In genomic region chr11:8773916-8774537, GRCh38 we compare ENCODE assay signal across 19 cellular contexts.
DNase-seq lines count a peak whose midpoint lies in the region; ATAC-seq, FAIRE-seq and TF ChIP-seq lines count a peak whose summit lies in the region.
"Had no signal": no experiment of that assay in that cellular context is flagged by ENCODE, and none has a peak within 500 bp of the region (broad histone marks: within the 10 kb centered on the region; RNA-seq: fewer than 3 reads in every experiment).

No MANE protein-coding gene starts in this region.

- no peak for TF ChIP-seq CTCF in heart right ventricle (IDR thresholded peaks at IDR 0.05)
- TF ChIP-seq CTCF in bronchial epithelial cell (IDR thresholded peaks at IDR 0.05; ENCODE audit: insufficient read depth, low read length, severe bottlenecking) = no peak

- H3K4me1 ChIP-seq in heart right ventricle = peaks cover 25 to 94% (median 72%) of the 10 kb centered on the region in 9 donors
- peaks cover 10 to 75% of the 10 kb centered on the region in 2 donors for H3K4me1 ChIP-seq in muscle layer of duodenum (ENCODE audit: control insufficient read depth in 1 of 2, insufficient read depth in 2 of 2, low read length in 2 of 2)
- H3K4me1 ChIP-seq in urinary bladder (ENCODE audit: insufficient read depth) = peaks cover 1% of the 10 kb centered on the region

- peak; percentile 18 for FAIRE-seq in bronchial epithelial cell (lab: Jason Lieb, UNC)
- FAIRE-seq: D721Med, frontal cortex, kidney had no signal

- H3K36me3 ChIP-seq in heart right ventricle = peaks cover 0 to 8% (median 0%) of the 10 kb centered on the region in 9 donors
- H3K36me3 ChIP-seq in bronchial epithelial cell (ENCODE audit: control insufficient read depth, insufficient read depth, low read length) = no peaks in the 10 kb centered on the region
- no peaks in the 10 kb centered on the region for H3K36me3 ChIP-seq in muscle layer of duodenum (ENCODE audit: control insufficient read depth in 1 of 2, insufficient read depth in 2 of 2, low read length in 2 of 2)
- no peaks in the 10 kb centered on the region for H3K36me3 ChIP-seq in urinary bladder (ENCODE audit: insufficient read depth)

- intact Hi-C loops in heart right ventricle (cut with DNase I) = loop anchor here in 2 of 10 donors (5.0 kb wide), 1 partner anchor 33 kb away; no protein-coding TSS in a partner anchor
- intact Hi-C loops in Right ventricle myocardium inferior (cut with DNase I) = loop anchor here (5.0 kb wide), 1 partner anchor 33 kb away; no protein-coding TSS in a partner anchor

- WGBS in heart right ventricle, 2 donors = 71 to 76% methylated on average over 5 of the region's 5 CpGs
- 63% methylated on average over 5 of the region's 5 CpGs for WGBS in urinary bladder

- DNase-seq in heart right ventricle = no peak
- DNase-seq in Right ventricle myocardium inferior (ENCODE audit: missing footprints) = no peak
- peak; percentile 89 for DNase-seq in bronchial epithelial cell (ENCODE audit: low read depth)
- no peak for DNase-seq in activated CD8-positive, alpha-beta memory T cell treated with anti-CD3 and anti-CD28 coated beads for 24 hours
- no peak for DNase-seq in stimulated activated naive CD4-positive, alpha-beta T cell (lab: John Stamatoyannopoulos, UW)
- DNase-seq: activated CD4-positive, alpha-beta T cell treated with anti-CD3 and anti-CD28 coated beads, Interleukin-2, amount 50 U/mL, for 1 hour; effector CD4-positive, alpha-beta T cell; Karpas-422; kidney; NCI-H187 treated with DMSO at 0.1 percent for 48 hours; NCI-H774; nephron progenitor cell; SHP77 treated with DMSO at 0.1 percent for 48 hours; T-helper 9 cell had no signal

- no peaks in the 10 kb centered on the region for H3K9me3 ChIP-seq in heart right ventricle
- no peaks in the 10 kb centered on the region for H3K9me3 ChIP-seq in muscle layer of duodenum (ENCODE audit: control insufficient read depth in 1 of 2, low read length in 2 of 2)

- H3K27ac ChIP-seq in heart right ventricle (peak overlapping the region in 8 of 10 donors; percentile 6 to 78 (median 60)), muscle layer of duodenum (ENCODE audit: low read length) (peak overlapping the region; percentile 76), urinary bladder (ENCODE audit: low read depth) (peak overlapping the region; percentile 78)

- H3K4me3 ChIP-seq in heart right ventricle = no peak overlapping the region
- H3K4me3 ChIP-seq in bronchial epithelial cell (ENCODE audit: low read depth, low read length) = peak overlapping the region; percentile 17
- no peak overlapping the region for H3K4me3 ChIP-seq in muscle layer of duodenum (ENCODE audit: low read depth in 1 of 2, low read length in 2 of 2)
- no peak overlapping the region for H3K4me3 ChIP-seq in urinary bladder (ENCODE audit: low read depth, low read length)

- no peaks in the 10 kb centered on the region for H3K27me3 ChIP-seq in heart right ventricle
- H3K27me3 ChIP-seq in bronchial epithelial cell (ENCODE audit: control insufficient read depth, insufficient read depth, low read length) = no peaks in the 10 kb centered on the region
- no peaks in the 10 kb centered on the region for H3K27me3 ChIP-seq in muscle layer of duodenum (ENCODE audit: low read depth, low read length)

- ATAC-seq in heart right ventricle (no peak), Right ventricle myocardium inferior (no peak), HG03521 (IDR thresholded peaks at IDR 0.05; ENCODE audit: unreplicated experiment) (no peak)
